In genomic region chr9:133349965-133350624, GRCh38 we compare ENCODE assay signal across 1 cellular context.
TF ChIP-seq lines count a peak whose summit lies in the region.

No MANE protein-coding gene starts in this region.

TF ChIP-seq in GM12878, 131 proteins besides CTCF, POLR2A, EP300 and RAD21:
- TF ChIP-seq SRF (IDR thresholded peaks at IDR 0.05; ENCODE audit: low read depth in 2 of 2, low read length in 2 of 2) = no peak
